2 cellular contexts compared by ENCODE assay signal in genomic region chr9:137422668-137423000, GRCh38.
TF ChIP-seq lines count a peak whose summit lies in the region.

No MANE protein-coding gene starts in this region.

TF ChIP-seq in HCT116, 20 proteins besides CTCF, POLR2A, EP300 and RAD21:
- TF ChIP-seq EZH2phosphoT487 (IDR thresholded peaks at IDR 0.05; ENCODE audit: borderline replicate concordance) = no peak
- no peak for TF ChIP-seq EGR1 (IDR thresholded peaks at IDR 0.05; ENCODE audit: low read depth)
- no peak for TF ChIP-seq ELF1 (IDR thresholded peaks at IDR 0.05; ENCODE audit: borderline replicate concordance, low read depth)
- TF ChIP-seq EZH2 (IDR thresholded peaks at IDR 0.05) = no peak
- TF ChIP-seq FOSL1 (IDR thresholded peaks at IDR 0.05; ENCODE audit: low read depth) = no peak
- no peak for TF ChIP-seq YY1 (IDR thresholded peaks at IDR 0.05; ENCODE audit: extremely low read depth, insufficient replicate concordance, low read depth, low read length)
- TF ChIP-seq REST (IDR thresholded peaks at IDR 0.05; ENCODE audit: low read depth) = no peak
- TF ChIP-seq SP1 (IDR thresholded peaks at IDR 0.05; ENCODE audit: low read depth) = no peak
- TF ChIP-seq ZNF274 (IDR thresholded peaks at IDR 0.05; ENCODE audit: low read depth, low read length) = no peak
- no peak for TF ChIP-seq TCF7L2 (IDR thresholded peaks at IDR 0.05; ENCODE audit: borderline replicate concordance, extremely low read depth, insufficient read depth, insufficient read length)
- TF ChIP-seq ATF3 (IDR thresholded peaks at IDR 0.05) = no peak
- no peak for TF ChIP-seq SRF (IDR thresholded peaks at IDR 0.05; ENCODE audit: low read depth)
- no peak for TF ChIP-seq MAX (IDR thresholded peaks at IDR 0.05)
- TF ChIP-seq ZFX (IDR thresholded peaks at IDR 0.05) = no peak
- TF ChIP-seq CBX3 (IDR thresholded peaks at IDR 0.05; ENCODE audit: low read depth) = no peak
- TF ChIP-seq POLR2AphosphoS5 (IDR thresholded peaks at IDR 0.05; ENCODE audit: low read depth, low read length) = no peak
TF ChIP-seq in HCT116: peak in this region for 0.

TF ChIP-seq in K562, 482 proteins besides CTCF, POLR2A, EP300 and RAD21 (continues in another document):
- no peak for TF ChIP-seq SMAD1 (IDR thresholded peaks at IDR 0.05; ENCODE audit: low read depth, low read length, partially characterized antibody)
- TF ChIP-seq ZBTB34 (CRISPR knock-in tag; IDR thresholded peaks at IDR 0.05) = no peak
- TF ChIP-seq SAP30 (IDR thresholded peaks at IDR 0.05; ENCODE audit: borderline replicate concordance, insufficient read depth, low read depth, low read length, poor library complexity, severe bottlenecking) = peak; percentile 30
- TF ChIP-seq TCF7 (IDR thresholded peaks at IDR 0.05; ENCODE audit: borderline replicate concordance) = no peak
- TF ChIP-seq U2AF1 (optimal IDR thresholded peaks at IDR 0.05; ENCODE audit: low read depth, low read length) = no peak
- no peak for TF ChIP-seq ZNF830 (CRISPR knock-in tag; IDR thresholded peaks at IDR 0.05)
- TF ChIP-seq ETV1 (tag; conservative IDR thresholded peaks at IDR 0.05; ENCODE audit: low read depth) = 0 out of 2 replicates have a peak, but pooled peaks have one; percentile 17
- peak; percentile 62; the same call in 1 of the 2 replicates for TF ChIP-seq GTF2E2 (tag; IDR thresholded peaks at IDR 0.05)
- peak; percentile 70 for TF ChIP-seq RBFOX2 (IDR thresholded peaks at IDR 0.05; ENCODE audit: low read depth, low read length)
- peak; percentile 61 for TF ChIP-seq ZFX (CRISPR knock-in tag; IDR thresholded peaks at IDR 0.05)
- no peak for TF ChIP-seq CCAR2 (IDR thresholded peaks at IDR 0.05; ENCODE audit: low read depth, low read length)
- peak; percentile 67; the same call in 1 of the 2 replicates for TF ChIP-seq ARID4B (CRISPR knock-in tag; IDR thresholded peaks at IDR 0.05)
- TF ChIP-seq PPARD (CRISPR knock-in tag; IDR thresholded peaks at IDR 0.05) = no peak
- peak; percentile 84 for TF ChIP-seq RBBP5 (IDR thresholded peaks at IDR 0.05; ENCODE audit: borderline replicate concordance, insufficient read depth, low read length, poor library complexity, severe bottlenecking)
- peak; percentile 52; the same call in 1 of the 2 replicates for TF ChIP-seq ZNF609 (CRISPR knock-in tag; IDR thresholded peaks at IDR 0.05; ENCODE audit: borderline replicate concordance)
- peak in 1 of 2 experiments; percentile 73; a peak in 2 of 4 replicates for TF ChIP-seq UBTF (IDR thresholded peaks at IDR 0.05; ENCODE audit: borderline replicate concordance in 1 of 2, low read depth in 2 of 2, low read length in 2 of 2)
- no peak for TF ChIP-seq NFYB (IDR thresholded peaks at IDR 0.05; ENCODE audit: extremely low read depth, insufficient read length)
- TF ChIP-seq PCBP2 (IDR thresholded peaks at IDR 0.05; ENCODE audit: low read depth, low read length, poor library complexity, severe bottlenecking) = no peak
- no peak for TF ChIP-seq ZEB2 (IDR thresholded peaks at IDR 0.05)
- no peak for TF ChIP-seq ATF1 (CRISPR knock-in tag; IDR thresholded peaks at IDR 0.05)
- no peak for TF ChIP-seq ATF1 (tag; IDR thresholded peaks at IDR 0.05)
- no peak for TF ChIP-seq PKNOX1 (IDR thresholded peaks at IDR 0.05)
- no peak; the same call in 1 of the 2 replicates for TF ChIP-seq POLR2G (IDR thresholded peaks at IDR 0.05; ENCODE audit: low read depth, low read length)
- no peak for TF ChIP-seq NFRKB (IDR thresholded peaks at IDR 0.05; ENCODE audit: low read depth)
- no peak for TF ChIP-seq NR3C1 (CRISPR knock-in tag; IDR thresholded peaks at IDR 0.05)
- no peak for TF ChIP-seq SLC30A9 (CRISPR knock-in tag; IDR thresholded peaks at IDR 0.05)
- no peak for TF ChIP-seq ZNF140 (CRISPR knock-in tag; IDR thresholded peaks at IDR 0.05)
- no peak for TF ChIP-seq E4F1 (CRISPR knock-in tag; IDR thresholded peaks at IDR 0.05; ENCODE audit: borderline replicate concordance)
- 0 out of 2 replicates have a peak, but pooled peaks have one; percentile 85 for TF ChIP-seq GABPA (tag; conservative IDR thresholded peaks at IDR 0.05; ENCODE audit: low read depth)
- no peak for TF ChIP-seq ZNF263 (CRISPR knock-in tag; IDR thresholded peaks at IDR 0.05; ENCODE audit: borderline replicate concordance)
- no peak for TF ChIP-seq KLF13 (tag; IDR thresholded peaks at IDR 0.05; ENCODE audit: borderline replicate concordance, low read depth)
- TF ChIP-seq ETV5 (CRISPR knock-in tag; IDR thresholded peaks at IDR 0.05; ENCODE audit: low read depth) = no peak
- TF ChIP-seq SRF (CRISPR knock-in tag; IDR thresholded peaks at IDR 0.05) = peak in 1 of 2 experiments; percentile 63; a peak in 1 of 4 replicates
- TF ChIP-seq ZBED1 (IDR thresholded peaks at IDR 0.05) = no peak
- no peak for TF ChIP-seq HNRNPK (IDR thresholded peaks at IDR 0.05; ENCODE audit: low read depth, low read length, poor library complexity, severe bottlenecking)
- TF ChIP-seq ZNF76 (CRISPR knock-in tag; IDR thresholded peaks at IDR 0.05; ENCODE audit: borderline replicate concordance) = 0 out of 2 replicates have a peak, but pooled peaks have one; percentile 26
- TF ChIP-seq HDAC6 (IDR thresholded peaks at IDR 0.05; ENCODE audit: low read depth, low read length) = no peak
- TF ChIP-seq NR2F6 (CRISPR knock-in tag; IDR thresholded peaks at IDR 0.05) = no peak
- TF ChIP-seq NRF1 (conservative IDR thresholded peaks at IDR 0.05 in 1 of 2, IDR thresholded peaks at IDR 0.05 in 1 of 2) = peak; percentile 60 to 72
- no peak for TF ChIP-seq ZNF121 (CRISPR knock-in tag; conservative IDR thresholded peaks at IDR 0.05)
- TF ChIP-seq PCBP1 (IDR thresholded peaks at IDR 0.05; ENCODE audit: low read depth, low read length, poor library complexity, severe bottlenecking) = peak; percentile 5
